In the genomic region with DNA sequence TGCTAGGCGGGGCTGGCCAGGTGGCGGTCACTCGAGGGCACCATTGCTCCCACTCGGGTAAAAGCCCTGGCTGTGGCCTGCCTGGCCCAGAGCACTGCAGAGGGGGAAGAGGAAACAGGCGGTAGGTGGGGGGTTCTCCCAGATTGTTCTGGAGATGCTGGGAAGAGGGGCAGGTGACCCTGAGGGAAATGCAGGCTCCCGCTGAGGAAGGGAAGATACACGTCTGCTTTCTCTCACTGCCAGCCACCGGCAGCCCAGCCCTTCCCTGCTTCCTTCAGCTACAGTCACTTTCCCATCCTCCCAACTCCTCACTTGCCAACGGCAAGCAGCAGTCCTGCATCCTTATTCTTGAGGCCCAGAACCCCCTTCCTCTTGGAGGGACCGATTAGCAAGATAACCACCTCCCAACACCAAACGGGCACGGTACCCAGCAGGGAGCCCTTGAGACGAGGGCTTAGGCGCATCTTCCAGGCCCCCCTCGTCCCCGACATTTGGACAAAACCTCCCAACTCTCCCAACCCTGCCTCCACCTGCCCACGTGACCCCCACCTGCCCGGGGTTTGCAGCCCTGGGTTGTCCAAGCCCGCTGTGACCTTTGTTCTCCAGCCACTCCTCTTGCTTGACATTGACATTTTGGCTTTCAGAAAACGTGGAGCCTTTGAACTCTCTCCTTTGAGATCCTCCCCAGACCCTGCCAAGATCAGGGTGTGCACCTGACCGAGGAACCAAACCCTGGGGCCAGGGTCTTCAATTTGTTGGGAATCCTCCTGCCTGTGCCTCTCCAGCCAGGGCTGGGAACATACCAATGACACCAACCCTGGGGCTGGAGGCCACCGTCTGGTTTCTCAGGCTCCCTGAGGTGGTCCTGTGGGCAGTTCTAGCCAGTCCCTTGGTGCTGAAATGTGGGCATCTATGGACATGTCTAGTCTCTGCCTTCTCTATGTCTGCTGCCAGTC, we compare ENCODE assay signal across 1 cellular context.
TF ChIP-seq lines count a peak whose summit lies in the region.

No MANE protein-coding gene starts in this region.

TF ChIP-seq in WTC11, 78 proteins besides CTCF, POLR2A, EP300 and RAD21 (continued from another document):
- TF ChIP-seq, protein P1, sequence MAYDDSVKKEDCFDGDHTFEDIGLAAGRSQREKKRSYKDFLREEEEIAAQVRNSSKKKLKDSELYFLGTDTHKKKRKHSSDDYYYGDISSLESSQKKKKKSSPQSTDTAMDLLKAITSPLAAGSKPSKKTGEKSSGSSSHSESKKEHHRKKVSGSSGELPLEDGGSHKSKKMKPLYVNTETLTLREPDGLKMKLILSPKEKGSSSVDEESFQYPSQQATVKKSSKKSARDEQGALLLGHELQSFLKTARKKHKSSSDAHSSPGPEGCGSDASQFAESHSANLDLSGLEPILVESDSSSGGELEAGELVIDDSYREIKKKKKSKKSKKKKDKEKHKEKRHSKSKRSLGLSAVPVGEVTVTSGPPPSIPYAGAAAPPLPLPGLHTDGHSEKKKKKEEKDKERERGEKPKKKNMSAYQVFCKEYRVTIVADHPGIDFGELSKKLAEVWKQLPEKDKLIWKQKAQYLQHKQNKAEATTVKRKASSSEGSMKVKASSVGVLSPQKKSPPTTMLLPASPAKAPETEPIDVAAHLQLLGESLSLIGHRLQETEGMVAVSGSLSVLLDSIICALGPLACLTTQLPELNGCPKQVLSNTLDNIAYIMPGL (CRISPR knock-in tag; IDR thresholded peaks at IDR 0.05): no peak
- no peak for TF ChIP-seq RELA (CRISPR knock-in tag; IDR thresholded peaks at IDR 0.05; ENCODE audit: borderline replicate concordance)
- no peak for TF ChIP-seq JUN (CRISPR knock-in tag; IDR thresholded peaks at IDR 0.05)
